23 cellular contexts compared by ENCODE assay signal in the genomic region with DNA sequence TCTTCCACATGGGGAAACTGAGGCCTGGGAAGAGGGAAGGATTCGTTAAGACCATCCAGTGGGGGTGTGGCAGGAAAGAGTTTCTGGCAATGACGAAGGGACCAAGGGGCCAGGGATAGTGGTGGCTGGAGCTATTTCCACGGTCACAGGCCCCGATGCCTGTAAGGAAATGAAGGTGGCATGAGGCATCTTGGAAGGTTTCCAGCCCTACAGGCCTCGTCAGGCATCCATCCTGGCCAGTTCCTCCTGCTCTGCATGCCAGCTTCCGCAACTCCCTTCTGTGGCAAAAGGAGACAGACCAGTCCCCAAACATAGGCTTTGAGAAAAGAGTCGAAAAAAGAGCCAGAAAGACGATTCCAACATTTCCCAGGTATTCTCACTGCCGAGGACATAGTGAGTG. TPM values are rescaled to one million over a fixed set of nuclear protein-coding genes. Genes with fewer than 3 reads are reported as not detected.
"Had no signal": no experiment of that assay in that cellular context is flagged by ENCODE, and none has a peak within 500 bp of the region (broad histone marks: within the 10 kb centered on the region; RNA-seq: fewer than 3 reads in every experiment).

No MANE protein-coding gene starts in this region.

- ATAC-seq: activated CD4-positive, CD25-positive, alpha-beta regulatory T cell treated with anti-CD3 and anti-CD28 coated beads, Interleukin-2, amount 50 U/mL, for 24 hours; body of pancreas; gastroesophageal sphincter; naive thymus-derived CD4-positive, alpha-beta T cell; pancreas; psoas muscle; stimulated activated effector memory CD8-positive, alpha-beta T cell treated with anti-CD3 and anti-CD28 coated beads, Interleukin-12 subunit alpha, Interleukin-12 subunit beta, amount 100 ng/mL, for 72 hours had no signal

- DNase-seq: activated CD4-positive, alpha-beta T cell treated with anti-CD3 and anti-CD28 coated beads for 48 hours; activated CD4-positive, alpha-beta T cell treated with anti-CD3 and anti-CD28 coated beads, Interleukin-2, amount 50 U/mL, for 48 hours; activated CD8-positive, alpha-beta memory T cell treated with anti-CD3 and anti-CD28 coated beads for 24 hours; activated effector memory CD4-positive, alpha-beta T cell treated with Interleukin-2 at 50 U/mL for 16 hours; activated naive CD4-positive, alpha-beta T cell treated with Interleukin-2 at 50 U/mL for 16 hours; activated naive CD8-positive, alpha-beta T cell treated with anti-CD3 and anti-CD28 coated beads for 36 hours; adrenal gland; body of pancreas; hippocampal formation; midbrain; naive thymus-derived CD4-positive, alpha-beta T cell; pancreas; psoas muscle; sigmoid colon; small intestine; stimulated activated CD4-positive, alpha-beta T cell treated with anti-CD3 and anti-CD28 coated beads, Interleukin-4, amount 100 ng/mL, for 24 hours; WERI-Rb-1 had no signal

RNA-seq across cellular contexts. Expression of gene C4orf50, which starts 9.2 kb away (rescaled TPM):
- total RNA-seq: activated naive CD8-positive, alpha-beta T cell treated with anti-CD3 and anti-CD28 coated beads for 36 hours; fibroblast of lung; fibroblast of villous mesenchyme; lower leg skin; psoas muscle had no signal
